Comparison of ENCODE assay signal across 16 cellular contexts in the genomic region with DNA sequence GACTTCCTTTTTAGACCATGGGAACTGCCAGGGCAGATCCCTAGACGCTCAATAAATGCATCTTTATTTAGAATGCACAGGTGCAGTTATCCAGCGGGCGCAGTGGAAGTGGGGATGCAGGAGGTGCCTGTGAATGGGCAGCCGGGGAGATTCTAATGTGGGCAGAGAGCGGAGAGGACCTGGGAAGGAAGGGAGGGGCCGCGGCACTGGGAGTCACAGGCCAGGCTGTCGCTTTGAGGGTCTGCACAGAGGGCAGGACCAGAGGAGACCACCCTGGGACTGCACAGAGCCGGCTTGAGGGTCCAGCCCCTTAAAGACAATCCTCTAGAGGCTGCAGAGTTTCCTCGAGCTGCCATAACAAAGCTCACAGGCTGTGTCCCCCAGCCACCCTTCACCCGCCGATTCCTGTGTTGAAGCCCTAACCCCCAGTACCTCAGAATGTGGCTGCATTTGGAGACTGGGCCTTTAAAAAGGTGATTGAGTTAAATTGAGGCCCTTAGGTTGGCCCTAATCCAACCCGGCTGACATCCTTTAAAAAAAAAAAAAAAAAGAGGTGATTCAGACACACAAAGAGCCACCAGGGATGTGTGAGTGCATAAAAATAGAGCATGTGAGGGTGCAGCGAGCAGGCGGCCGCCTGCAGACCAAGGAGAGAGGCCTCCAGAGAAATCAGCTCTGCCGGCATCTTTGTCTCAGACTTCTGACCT. TPM values are rescaled to one million over a fixed set of nuclear protein-coding genes. Genes with fewer than 3 reads are reported as not detected.
A peak's percentile ranks its signal among the peaks of the same experiment; 100 is the strongest.
DNase-seq lines count a peak whose midpoint lies in the region; ATAC-seq, FAIRE-seq and TF ChIP-seq lines count a peak whose summit lies in the region.
"Had no signal": no experiment of that assay in that cellular context is flagged by ENCODE, and none has a peak within 500 bp of the region (broad histone marks: within the 10 kb centered on the region; RNA-seq: fewer than 3 reads in every experiment).

No MANE protein-coding gene starts in this region.

- H3K4me1 Mint-ChIP-seq in CD8-positive, alpha-beta memory T cell: peaks cover 55 to 76% (median 72%) of the 10 kb centered on the region in 3 donors
- H3K4me1 Mint-ChIP-seq in central memory CD8-positive, alpha-beta T cell: peaks cover 57% of the 10 kb centered on the region
- H3K4me1 Mint-ChIP-seq in natural killer cell treated with Interleukin-12 subunit alpha and Interleukin-12 subunit beta and Interleukin-15 and Interleukin-18, amount 100 ng/mL, for 72 hours (ENCODE audit: low read depth in 2 of 2): peaks cover 56 to 61% of the 10 kb centered on the region in 2 donors

- H3K9me3 ChIP-seq in CD8-positive, alpha-beta memory T cell (ENCODE audit: low read length): no peaks in the 10 kb centered on the region
- H3K9me3 ChIP-seq in HAP-1 (no peaks in the 10 kb centered on the region), HepG2 (ENCODE audit: low read length) (no peaks in the 10 kb centered on the region)
- H3K9me3 ChIP-seq: Peyer's patch, upper lobe of right lung had no signal

- no peak overlapping the region for H3K9ac ChIP-seq in HepG2 (ENCODE audit: insufficient read depth, low read depth, low read length)
- H3K9ac ChIP-seq: parathyroid adenoma had no signal

- peaks cover 0 to 5% of the 10 kb centered on the region in 2 donors for H3K27me3 Mint-ChIP-seq in CD8-positive, alpha-beta memory T cell
- H3K27me3 Mint-ChIP-seq in central memory CD8-positive, alpha-beta T cell: no peaks in the 10 kb centered on the region
- H3K27me3 Mint-ChIP-seq in natural killer cell treated with Interleukin-12 subunit alpha and Interleukin-12 subunit beta and Interleukin-15 and Interleukin-18, amount 100 ng/mL, for 72 hours: no peaks in the 10 kb centered on the region

- no peak for TF ChIP-seq POLR2A in HepG2 (IDR thresholded peaks at IDR 0.05; ENCODE audit: insufficient read depth in 1 of 2, low read depth in 2 of 2, low read length in 2 of 2)

- H3K4me3 Mint-ChIP-seq in CD8-positive, alpha-beta memory T cell: peak overlapping the region in 4 of 7 donors; percentile 31 to 63 (median 46)
- peak overlapping the region; percentile 52 for H3K4me3 Mint-ChIP-seq in central memory CD8-positive, alpha-beta T cell
- peak overlapping the region; percentile 54 for H3K4me3 Mint-ChIP-seq in natural killer cell treated with Interleukin-12 subunit alpha and Interleukin-12 subunit beta and Interleukin-15 and Interleukin-18, amount 100 ng/mL, for 72 hours

- DNase-seq in CD8-positive, alpha-beta memory T cell: no peak
- DNase-seq in MV-4-11 (lab: John Stamatoyannopoulos, UW) (peak; percentile 31), HAP-1 (ENCODE audit: low spot score in 2 of 2) (no peak), GM10266 (ENCODE audit: extremely low spot score) (no peak), NCI-H345 (lab: John Stamatoyannopoulos, UW) (no peak), HepG2 (ENCODE audit: low spot score) (no peak)
- peak in 1 of 2 donors; percentile 13 for DNase-seq in central memory CD8-positive, alpha-beta T cell (ENCODE audit: low spot score in 2 of 2)
- no peak for DNase-seq in natural killer cell treated with Interleukin-12 subunit alpha and Interleukin-12 subunit beta and Interleukin-15 and Interleukin-18, amount 100 ng/mL, for 72 hours (ENCODE audit: low spot score)
- DNase-seq: activated CD4-positive, CD25-positive, alpha-beta regulatory T cell; NCI-H1930; NCI-H69; stimulated activated naive CD4-positive, alpha-beta T cell treated with Interleukin-2 at 50 U/mL for 16 hours; upper lobe of right lung had no signal

- no peak overlapping the region for H3K4me2 ChIP-seq in HepG2 (ENCODE audit: low read depth, low read length)
- H3K4me2 ChIP-seq: smooth muscle cell had no signal

- CTCF ChIA-PET in CD8-positive, alpha-beta memory T cell (lab: Charles Lee): interaction anchor here (0.7 to 4.2 kb wide), 2 partner anchors 10 to 61 kb away, joined by 3 to 17 read pairs; no protein-coding TSS in a partner anchor
- CTCF ChIA-PET in HepG2 (lab: Yijun Ruan, JAX; ENCODE audit: low intra/inter-chr PET ratio, low total read pairs): no interaction called here

- no TSS peak for BruUV-seq in HepG2 (replicated peaks; lab: Mats Ljungman, UMichigan)

- H4K20me1 ChIP-seq in HepG2 (ENCODE audit: insufficient read depth, low read length): no peaks in the 10 kb centered on the region

- H2AFZ ChIP-seq in HepG2 (ENCODE audit: low read length): no peak overlapping the region
- H2AFZ ChIP-seq: parathyroid adenoma had no signal

- no peaks in the 10 kb centered on the region for H3K36me3 ChIP-seq in CD8-positive, alpha-beta memory T cell (ENCODE audit: insufficient read depth, low read length)
- H3K36me3 ChIP-seq in HAP-1 (replicated peaks): no peaks in the 10 kb centered on the region
- H3K36me3 ChIP-seq in HepG2 (replicated peaks in 1 of 2; ENCODE audit: control insufficient read depth in 1 of 2, insufficient read depth in 2 of 2, low read length in 2 of 2): no peaks in the 10 kb centered on the region
- H3K36me3 ChIP-seq: Peyer's patch, upper lobe of right lung had no signal

- peak overlapping the region; percentile 11 for H3K27ac ChIP-seq in CD8-positive, alpha-beta memory T cell (ENCODE audit: low read depth, low read length)
- H3K27ac ChIP-seq in HepG2 (ENCODE audit: extremely low read length, insufficient read depth, low read length): no peak overlapping the region
- H3K27ac ChIP-seq: parathyroid adenoma, upper lobe of right lung had no signal

- no peak for ATAC-seq in central memory CD8-positive, alpha-beta T cell (replicated peaks; ENCODE audit: extremely low read depth, poor library complexity, severe bottlenecking)
- ATAC-seq in natural killer cell treated with Interleukin-12 subunit alpha and Interleukin-12 subunit beta and Interleukin-15 and Interleukin-18, amount 100 ng/mL, for 72 hours: no peak
- ATAC-seq in HepG2: no peak

- WGBS in HepG2 (ENCODE audit: low lambda C conversion rate): 66% methylated on average over 16 of the region's 17 CpGs

- peaks cover 0 to 3% (median 0%) of the 10 kb centered on the region in 5 donors for H3K9me3 Mint-ChIP-seq in CD8-positive, alpha-beta memory T cell
- no peaks in the 10 kb centered on the region for H3K9me3 Mint-ChIP-seq in central memory CD8-positive, alpha-beta T cell
- no peaks in the 10 kb centered on the region for H3K9me3 Mint-ChIP-seq in natural killer cell treated with Interleukin-12 subunit alpha and Interleukin-12 subunit beta and Interleukin-15 and Interleukin-18, amount 100 ng/mL, for 72 hours

- H3K79me2 ChIP-seq in HepG2 (ENCODE audit: insufficient read depth, low read length): no peaks in the 10 kb centered on the region
- H3K79me2 ChIP-seq: parathyroid adenoma had no signal

- no peaks in the 10 kb centered on the region for H3K27me3 ChIP-seq in CD8-positive, alpha-beta memory T cell (ENCODE audit: insufficient read depth, low read length, poor library complexity, severe bottlenecking)
- H3K27me3 ChIP-seq in HAP-1 (ENCODE audit: low read depth) (no peaks in the 10 kb centered on the region), HepG2 (ENCODE audit: control insufficient read depth in 1 of 2, insufficient read depth in 2 of 2, low read length in 2 of 2) (peaks cover 0 to 15% of the 10 kb centered on the region in 2 experiments; a peak in 3 of 5 replicates)
- H3K27me3 ChIP-seq: Peyer's patch, upper lobe of right lung had no signal

- TF ChIP-seq EP300 in HepG2 (IDR thresholded peaks at IDR 0.05; ENCODE audit: low read depth in 2 of 2, low read length in 2 of 2): no peak
- TF ChIP-seq EP300 in HepG2 (CRISPR knock-in tag; IDR thresholded peaks at IDR 0.05; ENCODE audit: borderline replicate concordance): no peak

- POLR2A ChIA-PET in CD8-positive, alpha-beta memory T cell (lab: Charles Lee): no interaction called here
- POLR2A ChIA-PET in HepG2 (lab: Yijun Ruan, JAX): interaction anchor here (0.8 to 1.2 kb wide), 2 partner anchors 9 to 14 kb away, joined by 3 to 4 read pairs; no protein-coding TSS in a partner anchor

- no peak overlapping the region for H3K4me3 ChIP-seq in CD8-positive, alpha-beta memory T cell (ENCODE audit: low read length)
- H3K4me3 ChIP-seq in HAP-1 (no peak overlapping the region), HepG2 (replicated peaks in 1 of 3; ENCODE audit: insufficient read depth in 1 of 3, low read depth in 2 of 3, low read length in 3 of 3) (no peak overlapping the region)
- H3K4me3 ChIP-seq: Peyer's patch, smooth muscle cell, upper lobe of right lung had no signal

- H3K4me1 ChIP-seq in CD8-positive, alpha-beta memory T cell (ENCODE audit: insufficient read depth, low read length): peaks cover 73% of the 10 kb centered on the region
- H3K4me1 ChIP-seq in HAP-1 (peaks cover 1% of the 10 kb centered on the region; the same call in 1 of the 2 replicates), HepG2 (ENCODE audit: insufficient read depth, low read length) (peaks cover 35% of the 10 kb centered on the region)
- H3K4me1 ChIP-seq: parathyroid adenoma had no signal

- intact Hi-C loops in HepG2 (cut with micrococcal nuclease; ENCODE audit: unreplicated experiment): no loop called here

- no peaks in the 10 kb centered on the region for H3K36me3 Mint-ChIP-seq in CD8-positive, alpha-beta memory T cell
- H3K36me3 Mint-ChIP-seq in central memory CD8-positive, alpha-beta T cell (ENCODE audit: insufficient read depth): peaks cover 19% of the 10 kb centered on the region
- peaks cover 6% of the 10 kb centered on the region for H3K36me3 Mint-ChIP-seq in natural killer cell treated with Interleukin-12 subunit alpha and Interleukin-12 subunit beta and Interleukin-15 and Interleukin-18, amount 100 ng/mL, for 72 hours

- TF ChIP-seq RAD21 in HepG2 (CRISPR knock-in tag; IDR thresholded peaks at IDR 0.05): no peak

- FAIRE-seq in HepG2 (lab: Jason Lieb, UNC): no peak

- in situ Hi-C loops in HAP-1 (cut with MboI; ENCODE audit: low sequenced_read_pairs): no loop called here
- in situ Hi-C loops in HepG2 (cut with HindIII; ENCODE audit: extremely low pct_ligation_motif_present, low pct_unique_long_range_greater_than_20kb): loop anchor here (25.0 kb wide), 1 partner anchor 370 kb away; a partner anchor contains a TSS

- TF ChIP-seq CTCF in GM10266 (IDR thresholded peaks at IDR 0.05; ENCODE audit: control insufficient read depth, insufficient read depth, low read depth, missing control alignments) (no peak), HepG2 (CRISPR knock-in tag; IDR thresholded peaks at IDR 0.05) (no peak)

- peak overlapping the region in 7 of 8 donors; percentile 44 to 95 (median 76) for H3K27ac Mint-ChIP-seq in CD8-positive, alpha-beta memory T cell
- peak overlapping the region; percentile 93 for H3K27ac Mint-ChIP-seq in central memory CD8-positive, alpha-beta T cell (ENCODE audit: low read depth)
- H3K27ac Mint-ChIP-seq in natural killer cell treated with Interleukin-12 subunit alpha and Interleukin-12 subunit beta and Interleukin-15 and Interleukin-18, amount 100 ng/mL, for 72 hours: peak overlapping the region; percentile 29 to 70

RNA-seq across cellular contexts. Expression of a gene that starts 44.4 kb away (rescaled TPM):
- total RNA-seq in CD8-positive, alpha-beta memory T cell: 100 to 1,000 TPM; 278 to 307 TPM
- polyA plus RNA-seq in CD8-positive, alpha-beta memory T cell: 342 TPM
- 100 to 1,000 TPM; 149 to 210 TPM for total RNA-seq in natural killer cell treated with Interleukin-12 subunit alpha and Interleukin-12 subunit beta and Interleukin-15 and Interleukin-18, amount 100 ng/mL, for 72 hours
- 74.3 and 94.8 TPM in 2 replicates for total RNA-seq in HepG2 (2016; rRNA removed; fragmentation: Illumina TruSeq; extraction: Trizol)
- 82.8 and 86.5 TPM in 2 replicates for total RNA-seq in HepG2 (2016; cell fraction: cytosol; rRNA removed; fragmentation: Illumina TruSeq; extraction: Trizol; ENCODE audit: low read depth)
- 71.4 and 92.2 TPM in 2 replicates for total RNA-seq in HepG2 (2016; cell fraction: insoluble cytoplasmic fraction; rRNA removed; fragmentation: Illumina TruSeq; extraction: Trizol)
- total RNA-seq in HepG2 (2016; cell fraction: membrane; rRNA removed; fragmentation: Illumina TruSeq; extraction: Trizol): 125 and 142 TPM in 2 replicates
- 51.6 and 56.6 TPM in 2 replicates for total RNA-seq in HepG2 (2016; cell fraction: nucleus; rRNA removed; fragmentation: Illumina TruSeq; extraction: Trizol)
- polyA plus RNA-seq in HepG2 (2011; rRNA removed): 68.1 and 78.5 TPM in 2 replicates
- 38.4 and 55.1 TPM in 2 replicates for polyA plus RNA-seq in HepG2 (2011; cell fraction: cytosol; rRNA removed)
- 57.2 and 60.5 TPM in 2 replicates for polyA plus RNA-seq in HepG2 (2011; cell fraction: nucleus; rRNA removed)
- 61.1 and 92.0 TPM in 2 replicates for polyA plus RNA-seq in HepG2 (2012)
- polyA plus RNA-seq in HepG2 (2016; cell fraction: cytosol; fragmentation: Illumina TruSeq; extraction: Trizol; ENCODE audit: low read depth): 97.1 and 105 TPM in 2 replicates
- polyA plus RNA-seq in HepG2 (2016; cell fraction: insoluble cytoplasmic fraction; fragmentation: Illumina TruSeq; extraction: Trizol; ENCODE audit: low read depth): 87.9 and 89.9 TPM in 2 replicates
- 110 and 121 TPM in 2 replicates for polyA plus RNA-seq in HepG2 (2016; cell fraction: membrane; fragmentation: Illumina TruSeq; extraction: Trizol; ENCODE audit: low read depth)
- polyA plus RNA-seq in HepG2 (2016; cell fraction: nucleus; fragmentation: Illumina TruSeq; extraction: Trizol; ENCODE audit: insufficient read depth, low read depth): 63.8 and 64.0 TPM in 2 replicates
- 69.0 and 106 TPM in 2 replicates for polyA minus RNA-seq in HepG2 (2011; rRNA and poly(A)+ RNA removed; ENCODE audit: low replicate concordance)
- 67.1 and 70.9 TPM in 2 replicates for polyA minus RNA-seq in HepG2 (2011; cell fraction: cytosol; rRNA and poly(A)+ RNA removed)
- 110 and 115 TPM in 2 replicates for polyA minus RNA-seq in HepG2 (2011; cell fraction: nucleus; rRNA and poly(A)+ RNA removed)
